In the genomic region with DNA sequence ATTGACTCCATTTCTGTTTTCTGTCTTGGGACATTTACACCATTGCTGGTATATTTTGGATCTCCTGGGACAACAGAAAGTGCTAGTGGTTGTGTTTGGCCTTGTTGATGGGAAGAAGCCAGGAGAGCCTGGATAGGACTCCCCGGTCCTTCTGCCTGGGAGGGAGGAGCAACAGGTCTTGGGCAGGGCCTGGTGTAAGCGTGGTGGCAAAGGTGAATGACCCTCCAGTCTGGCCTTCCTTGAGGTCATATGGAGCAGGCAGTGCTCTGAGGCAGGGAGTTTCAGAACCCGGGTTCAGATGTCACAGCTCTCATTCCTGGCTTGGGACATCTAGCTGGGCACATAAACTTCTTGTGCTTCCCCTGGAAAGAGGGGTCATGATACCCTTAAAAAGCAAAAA, we compare ENCODE assay signal across 14 cellular contexts. TPM values are rescaled to one million over a fixed set of nuclear protein-coding genes. Genes with fewer than 3 reads are reported as not detected.
DNase-seq lines count a peak whose midpoint lies in the region; ATAC-seq and TF ChIP-seq lines count a peak whose summit lies in the region.
"Had no signal": no experiment of that assay in that cellular context is flagged by ENCODE, and none has a peak within 500 bp of the region (broad histone marks: within the 10 kb centered on the region; RNA-seq: fewer than 3 reads in every experiment).

No MANE protein-coding gene starts in this region.

- POLR2A ChIA-PET in PC-9 (lab: Charles Lee; ENCODE audit: unreplicated experiment), result interaction anchor here (0.6 kb wide), 1 partner anchor 676 kb away, joined by 6 read pairs; no protein-coding TSS in a partner anchor

- no peaks in the 10 kb centered on the region for H3K9me2 ChIP-seq in PC-9 (ENCODE audit: insufficient read depth)

- peaks cover 46% of the 10 kb centered on the region for H3F3A ChIP-seq in PC-9 (ENCODE audit: insufficient read depth, low read depth)

- H3K4me3 Mint-ChIP-seq in stimulated activated effector memory CD8-positive, alpha-beta T cell treated with anti-CD3 and anti-CD28 coated beads, Interleukin-12 subunit alpha, Interleukin-12 subunit beta, amount 100 ng/mL, for 72 hours, result no peak overlapping the region

- no peak overlapping the region for H3K4me3 ChIP-seq in PC-9

- peak overlapping the region; percentile 91 for H3K27ac Mint-ChIP-seq in stimulated activated effector memory CD8-positive, alpha-beta T cell treated with anti-CD3 and anti-CD28 coated beads, Interleukin-12 subunit alpha, Interleukin-12 subunit beta, amount 100 ng/mL, for 72 hours

- peak overlapping the region; percentile 66 for H3K27ac ChIP-seq in PC-9

- ATAC-seq in stimulated activated effector memory CD8-positive, alpha-beta T cell treated with anti-CD3 and anti-CD28 coated beads, Interleukin-12 subunit alpha, Interleukin-12 subunit beta, amount 100 ng/mL, for 72 hours, result no peak
- ATAC-seq in HG02852 (IDR thresholded peaks at IDR 0.05; ENCODE audit: unreplicated experiment) (no peak), HG02798 (IDR thresholded peaks at IDR 0.05; ENCODE audit: poor library complexity, unreplicated experiment) (no peak)

- no peaks in the 10 kb centered on the region for H3K27me3 ChIP-seq in PC-9 (ENCODE audit: insufficient read depth, low read depth)

- intact Hi-C loops in PC-9 (cut with micrococcal nuclease; ENCODE audit: unreplicated experiment), result loop anchor here (10.0 kb wide), 1 partner anchor 618 kb away; no protein-coding TSS in a partner anchor

- H2AFZ ChIP-seq in PC-9, result no peak overlapping the region

- 0 out of 2 replicates have a peak, but pooled peaks cover 6% of the 10 kb centered on the region for H3K36me3 ChIP-seq in PC-9 (ENCODE audit: low read depth)

- no peak for TF ChIP-seq CTCF in PC-9 (conservative IDR thresholded peaks at IDR 0.05)

- peak overlapping the region; percentile 63 for H3K4me2 ChIP-seq in PC-9

- peak; percentile 47 for DNase-seq in activated CD8-positive, alpha-beta memory T cell treated with anti-CD3 and anti-CD28 coated beads for 24 hours
- no peak for DNase-seq in activated CD8-positive, alpha-beta memory T cell treated with anti-CD3 and anti-CD28 coated beads, Interleukin-2, amount 50 U/mL, for 4 hours
- DNase-seq in PC-9 (no peak), islet precursor cell (peak; percentile 32)
- DNase-seq in stimulated activated effector memory CD8-positive, alpha-beta T cell treated with anti-CD3 and anti-CD28 coated beads, Interleukin-12 subunit alpha, Interleukin-12 subunit beta, amount 100 ng/mL, for 72 hours (ENCODE audit: low spot score in 2 of 2), result no peak
- no peak for DNase-seq in activated CD4-positive, CD25-positive, alpha-beta regulatory T cell treated with anti-CD3 and anti-CD28 coated beads, Interleukin-2, amount 50 U/mL, for 72 hours
- DNase-seq: caudate nucleus; DMS153; KG1; NCI-H1694 treated with DMSO at 0.1 percent for 48 hours; Right ventricle myocardium superior; stimulated activated CD4-positive, alpha-beta T cell treated with anti-CD3 and anti-CD28 coated beads, Interleukin-15, amount 100 ng/mL, for 24 hours had no signal

- peaks cover 35% of the 10 kb centered on the region for H3K4me1 ChIP-seq in PC-9 (replicated peaks; ENCODE audit: insufficient read depth)

- no TSS peak for BruUV-seq in PC-9 (replicated peaks; lab: Mats Ljungman, UMichigan)

- H3K79me2 ChIP-seq in PC-9 (ENCODE audit: low read depth), result peaks cover 92% of the 10 kb centered on the region

- H4K20me1 ChIP-seq in PC-9 (ENCODE audit: insufficient read depth), result peaks cover 89% of the 10 kb centered on the region

- CTCF ChIA-PET in PC-9 (lab: Charles Lee), result interaction anchor here (1.0 kb wide), 1 partner anchor 69 kb away, joined by 3 read pairs; no protein-coding TSS in a partner anchor

- H3K36me3 Mint-ChIP-seq in stimulated activated effector memory CD8-positive, alpha-beta T cell treated with anti-CD3 and anti-CD28 coated beads, Interleukin-12 subunit alpha, Interleukin-12 subunit beta, amount 100 ng/mL, for 72 hours, result peaks cover 95% of the 10 kb centered on the region

- peaks cover 59% of the 10 kb centered on the region for H3K4me1 Mint-ChIP-seq in stimulated activated effector memory CD8-positive, alpha-beta T cell treated with anti-CD3 and anti-CD28 coated beads, Interleukin-12 subunit alpha, Interleukin-12 subunit beta, amount 100 ng/mL, for 72 hours

- no peaks in the 10 kb centered on the region for H3K9me3 Mint-ChIP-seq in stimulated activated effector memory CD8-positive, alpha-beta T cell treated with anti-CD3 and anti-CD28 coated beads, Interleukin-12 subunit alpha, Interleukin-12 subunit beta, amount 100 ng/mL, for 72 hours

- H3K9me3 ChIP-seq in PC-9 (ENCODE audit: insufficient read depth, low read depth), result no peaks in the 10 kb centered on the region

RNA-seq across cellular contexts. Expression of a gene that starts 56.0 kb away (rescaled TPM):
- total RNA-seq in PC-9 (2021), result 0.94 and 1.5 TPM in 2 replicates

Comparison
In these comparisons a context has a peak if more than half of its experiments do, and no peak if none do; other contexts are left out.
1. DNase-seq: peak in activated CD8-positive, alpha-beta memory T cell treated with anti-CD3 and anti-CD28 coated beads for 24 hours (single experiment) and islet precursor cell (single experiment); none in activated CD8-positive, alpha-beta memory T cell treated with anti-CD3 and anti-CD28 coated beads, Interleukin-2, amount 50 U/mL, for 4 hours (single experiment), PC-9 (0 of 2), stimulated activated effector memory CD8-positive, alpha-beta T cell treated with anti-CD3 and anti-CD28 coated beads, Interleukin-12 subunit alpha, Interleukin-12 subunit beta, amount 100 ng/mL, for 72 hours (0 of 2) and activated CD4-positive, CD25-positive, alpha-beta regulatory T cell treated with anti-CD3 and anti-CD28 coated beads, Interleukin-2, amount 50 U/mL, for 72 hours (single experiment).